In genomic region chr7:44489955-44490350, GRCh38 we compare ENCODE assay signal across 8 cellular contexts. TPM values are rescaled to one million over a fixed set of nuclear protein-coding genes. Genes with fewer than 3 reads are reported as not detected.
DNase-seq lines count a peak whose midpoint lies in the region; ATAC-seq, FAIRE-seq and TF ChIP-seq lines count a peak whose summit lies in the region.

No MANE protein-coding gene starts in this region.

- no peaks in the 10 kb centered on the region for H3K27me3 ChIP-seq in hepatocyte

- H3K4me2 ChIP-seq in hepatocyte = peak overlapping the region; percentile 69

- WGBS in hepatocyte (ENCODE audit: low lambda C conversion rate, missing lambda C conversion rate) = under 1% methylated on average over 19 of the region's 19 CpGs

- peak overlapping the region; percentile 86 for H3K4me3 ChIP-seq in hepatocyte

- no peak for TF ChIP-seq CTCF in hepatocyte (IDR thresholded peaks at IDR 0.05; ENCODE audit: poor library complexity)

- H3K27ac Mint-ChIP-seq in activated naive CD8-positive, alpha-beta T cell treated with anti-CD3 and anti-CD28 coated beads for 36 hours = peak overlapping the region; percentile 94

- H3K36me3 ChIP-seq in hepatocyte (replicated peaks; ENCODE audit: insufficient read depth, low read depth) = no peaks in the 10 kb centered on the region

- peaks cover 3% of the 10 kb centered on the region for H4K20me1 ChIP-seq in hepatocyte (ENCODE audit: insufficient read depth, poor library complexity, severe bottlenecking)

- FAIRE-seq in HTR-8/SVneo (lab: Jason Lieb, UNC) = no peak

- H3K36me3 Mint-ChIP-seq in activated naive CD8-positive, alpha-beta T cell treated with anti-CD3 and anti-CD28 coated beads for 36 hours = peaks cover 29% of the 10 kb centered on the region

- H3K9me3 Mint-ChIP-seq in activated naive CD8-positive, alpha-beta T cell treated with anti-CD3 and anti-CD28 coated beads for 36 hours = no peaks in the 10 kb centered on the region

- H3K4me1 ChIP-seq in hepatocyte (ENCODE audit: insufficient read depth) = peaks cover 10% of the 10 kb centered on the region

- peak; percentile 30 for DNase-seq in activated CD4-positive, alpha-beta T cell treated with anti-CD3 and anti-CD28 coated beads for 1 hour
- no peak for DNase-seq in activated CD4-positive, alpha-beta T cell treated with anti-CD3 and anti-CD28 coated beads for 4 hours
- DNase-seq in NCI-H774 (lab: John Stamatoyannopoulos, UW) (peak; percentile 22), hepatocyte (ENCODE audit: low spot score) (peak; percentile 36), HTR-8/SVneo (ENCODE audit: insufficient read length, low spot score) (no peak)
- DNase-seq in activated naive CD8-positive, alpha-beta T cell treated with anti-CD3 and anti-CD28 coated beads for 36 hours = no peak
- DNase-seq in stimulated activated CD4-positive, alpha-beta T cell treated with anti-CD3 and anti-CD28 coated beads, Interleukin-2, amount 100 ng/mL, for 4 hours (ENCODE audit: low read depth) = peak; percentile 21

- peak overlapping the region; percentile 98 for H3K27ac ChIP-seq in hepatocyte

- peak overlapping the region; percentile 84 for H3K4me3 Mint-ChIP-seq in activated naive CD8-positive, alpha-beta T cell treated with anti-CD3 and anti-CD28 coated beads for 36 hours

- ATAC-seq in HG02642 (IDR thresholded peaks at IDR 0.05; ENCODE audit: poor library complexity, unreplicated experiment) = peak; percentile 26

- H3K79me2 ChIP-seq in hepatocyte = peaks cover 52% of the 10 kb centered on the region

- no peaks in the 10 kb centered on the region for H3K9me3 ChIP-seq in hepatocyte (ENCODE audit: low read depth)

- H3K27me3 Mint-ChIP-seq in activated naive CD8-positive, alpha-beta T cell treated with anti-CD3 and anti-CD28 coated beads for 36 hours = no peaks in the 10 kb centered on the region

- H2AFZ ChIP-seq in hepatocyte = peak overlapping the region; percentile 79

- peaks cover 38% of the 10 kb centered on the region for H3K4me1 Mint-ChIP-seq in activated naive CD8-positive, alpha-beta T cell treated with anti-CD3 and anti-CD28 coated beads for 36 hours

- no peaks in the 10 kb centered on the region for H3K9me2 ChIP-seq in hepatocyte (replicated peaks; ENCODE audit: insufficient read depth)

RNA-seq across cellular contexts. Expression of gene NUDCD3, which starts 0.5 kb away (rescaled TPM):
- 10 to 100 TPM; 94.9 to 96.9 TPM for total RNA-seq in activated naive CD8-positive, alpha-beta T cell treated with anti-CD3 and anti-CD28 coated beads for 36 hours
- 35.1 and 60.8 TPM in 2 replicates for total RNA-seq in hepatocyte
- 42.6 and 54.7 TPM in 2 replicates for polyA plus RNA-seq in hepatocyte

RNA-seq across cellular contexts. Expression of gene NPC1L1, which starts 51.2 kb away (rescaled TPM):
- not detected for total RNA-seq in activated naive CD8-positive, alpha-beta T cell treated with anti-CD3 and anti-CD28 coated beads for 36 hours
- total RNA-seq in hepatocyte = 14.8 and 20.6 TPM in 2 replicates
- 25.3 and 25.8 TPM in 2 replicates for polyA plus RNA-seq in hepatocyte

Comparison
In these comparisons a context has a peak if more than half of its experiments do, and no peak if none do; other contexts are left out.
1. DNase-seq: peak in activated CD4-positive, alpha-beta T cell treated with anti-CD3 and anti-CD28 coated beads for 1 hour (single experiment), NCI-H774 (single experiment), hepatocyte (single experiment) and stimulated activated CD4-positive, alpha-beta T cell treated with anti-CD3 and anti-CD28 coated beads, Interleukin-2, amount 100 ng/mL, for 4 hours (single experiment); none in activated CD4-positive, alpha-beta T cell treated with anti-CD3 and anti-CD28 coated beads for 4 hours (0 of 2), activated naive CD8-positive, alpha-beta T cell treated with anti-CD3 and anti-CD28 coated beads for 36 hours (single experiment) and HTR-8/SVneo (single experiment).
2. RNA of gene NPC1L1, which starts 51.2 kb away (total RNA-seq): 14.8 to 20.6 TPM in hepatocyte; not detected in activated naive CD8-positive, alpha-beta T cell treated with anti-CD3 and anti-CD28 coated beads for 36 hours; every median in the first group is over 10 times any median in the second.